In genomic region chr22:32628626-32629587, GRCh38 we compare ENCODE assay signal across 2 cellular contexts.
TF ChIP-seq lines count a peak whose summit lies in the region.

No MANE protein-coding gene starts in this region.

TF ChIP-seq in K562, 482 proteins besides CTCF, POLR2A, EP300 and RAD21 (continued from another document):
- TF ChIP-seq NR2C2 (CRISPR knock-in tag; IDR thresholded peaks at IDR 0.05) (no peak), NR2C2 (tag; IDR thresholded peaks at IDR 0.05) (peak; percentile 84), ATF4 (CRISPR knock-in tag; IDR thresholded peaks at IDR 0.05) (peak; percentile 79), MGA (IDR thresholded peaks at IDR 0.05) (peak; percentile 35; the same call in 1 of the 2 replicates), ATF7 (IDR thresholded peaks at IDR 0.05) (0 out of 2 replicates have a peak, but pooled peaks have one; percentile 23), ZSCAN29 (IDR thresholded peaks at IDR 0.05) (no peak)

TF ChIP-seq in HepG2, 621 proteins besides CTCF, POLR2A, EP300 and RAD21 (continued from another document):
- TF ChIP-seq ARNT2 (CRISPR knock-in tag; IDR thresholded peaks at IDR 0.05; ENCODE audit: low read depth) = no peak
- TF ChIP-seq PHF21A (CRISPR knock-in tag; IDR thresholded peaks at IDR 0.05) = peak; percentile 21; the same call in 1 of the 2 replicates
- no peak for TF ChIP-seq HMGXB3 (CRISPR knock-in tag; IDR thresholded peaks at IDR 0.05; ENCODE audit: borderline replicate concordance)
- peak; percentile 19; the same call in 1 of the 2 replicates for TF ChIP-seq SNAPC4 (CRISPR knock-in tag; IDR thresholded peaks at IDR 0.05)
- TF ChIP-seq MZF1 (CRISPR knock-in tag; IDR thresholded peaks at IDR 0.05; ENCODE audit: borderline replicate concordance) = no peak
- no peak for TF ChIP-seq ZBTB3 (CRISPR knock-in tag; IDR thresholded peaks at IDR 0.05; ENCODE audit: borderline replicate concordance, low read depth)
- no peak for TF ChIP-seq DR1 (CRISPR knock-in tag; IDR thresholded peaks at IDR 0.05)
- no peak for TF ChIP-seq ZNF672 (CRISPR knock-in tag; IDR thresholded peaks at IDR 0.05)
- no peak for TF ChIP-seq ZNF557 (CRISPR knock-in tag; IDR thresholded peaks at IDR 0.05)
- 0 out of 2 replicates have a peak, but pooled peaks have one; percentile 44 for TF ChIP-seq NFKBIZ (CRISPR knock-in tag; IDR thresholded peaks at IDR 0.05)
- no peak for TF ChIP-seq ZFP36 (IDR thresholded peaks at IDR 0.05; ENCODE audit: borderline replicate concordance, low read depth, low read length, partially characterized antibody)
- TF ChIP-seq ZNF704 (CRISPR knock-in tag; IDR thresholded peaks at IDR 0.05; ENCODE audit: borderline replicate concordance) = no peak
- no peak for TF ChIP-seq SUZ12 (IDR thresholded peaks at IDR 0.05; ENCODE audit: low read depth, low read length)
- TF ChIP-seq ZNF574 (CRISPR knock-in tag; IDR thresholded peaks at IDR 0.05) = no peak
- 0 out of 2 replicates have a peak, but pooled peaks have one; percentile 44 for TF ChIP-seq BCL6 (CRISPR knock-in tag; IDR thresholded peaks at IDR 0.05)
- TF ChIP-seq ZNF138 (CRISPR knock-in tag; IDR thresholded peaks at IDR 0.05; ENCODE audit: low read depth) = no peak
- TF ChIP-seq ZFP82 (CRISPR knock-in tag; IDR thresholded peaks at IDR 0.05; ENCODE audit: borderline replicate concordance) = no peak
- no peak for TF ChIP-seq SOX6 (IDR thresholded peaks at IDR 0.05)
- TF ChIP-seq SOX6 (CRISPR knock-in tag; IDR thresholded peaks at IDR 0.05) = peak; percentile 24; the same call in 1 of the 2 replicates
- no peak for TF ChIP-seq AFF4 (CRISPR knock-in tag; IDR thresholded peaks at IDR 0.05)
- TF ChIP-seq ZMYM4 (CRISPR knock-in tag; IDR thresholded peaks at IDR 0.05) = 0 out of 2 replicates have a peak, but pooled peaks have one; percentile 20
- TF ChIP-seq GFI1 (CRISPR knock-in tag; IDR thresholded peaks at IDR 0.05; ENCODE audit: borderline replicate concordance) = peak; percentile 62; the same call in 1 of the 2 replicates
- TF ChIP-seq HNF4G (IDR thresholded peaks at IDR 0.05; ENCODE audit: borderline replicate concordance, low read depth, low read length) = peak; percentile 31; the same call in 1 of the 2 replicates
- TF ChIP-seq HNF4G (CRISPR knock-in tag; IDR thresholded peaks at IDR 0.05; ENCODE audit: borderline replicate concordance, low read depth) = peak; percentile 45; the same call in 1 of the 2 replicates
